In genomic region chr20:32743237-32744112, GRCh38 we compare ENCODE assay signal across 8 cellular contexts. TPM values are rescaled to one million over a fixed set of nuclear protein-coding genes. Genes with fewer than 3 reads are reported as not detected.
DNase-seq lines count a peak whose midpoint lies in the region; ATAC-seq and TF ChIP-seq lines count a peak whose summit lies in the region.

COMMD7 (minus strand) TSS chr20:32743467; CDS start chr20:32743391, 76 bp downstream.

- H3K36me3 Mint-ChIP-seq in IgD-negative memory B cell: peaks cover 2% of the 10 kb centered on the region

- H3K4me3 ChIP-seq in left ventricle myocardium inferior (peak within 1 kb of the TSS; percentile 82), psoas muscle (peak within 1 kb of the TSS; percentile 84), aorta (ENCODE audit: low read length in 2 of 2) (peak within 1 kb of the TSS; percentile 60 to 62)

- peaks cover 22% of the 10 kb centered on the region for H3K4me1 ChIP-seq in left ventricle myocardium inferior
- peaks cover 13% of the 10 kb centered on the region for H3K4me1 ChIP-seq in psoas muscle
- no peaks in the 10 kb centered on the region for H3K4me1 ChIP-seq in aorta (ENCODE audit: control insufficient read depth in 1 of 2, insufficient read depth in 2 of 2, low read length in 2 of 2)

- H3K27me3 Mint-ChIP-seq in IgD-negative memory B cell: no peaks in the 10 kb centered on the region

- 2% methylated on average over 49 to 63 of the region's 64 CpGs for WGBS in adipose tissue, 3 donors
- WGBS in psoas muscle, 3 donors: 1 to 2% (median 1%) methylated on average over 34 to 64 of the region's 64 CpGs
- WGBS in aorta, 2 donors: 1% methylated on average over 52 to 64 of the region's 64 CpGs

- H3K36me3 ChIP-seq in left ventricle myocardium inferior (no peaks in the 10 kb centered on the region), psoas muscle (ENCODE audit: insufficient read depth in 1 of 2, low read depth in 1 of 2) (no peaks in the 10 kb centered on the region), aorta (ENCODE audit: control insufficient read depth in 1 of 2, insufficient read depth in 2 of 2, low read length in 1 of 2) (no peaks in the 10 kb centered on the region)

- H3K27ac ChIP-seq in adipose tissue (ENCODE audit: low read depth, low read length) (peak within 1 kb of the TSS; percentile 2), left ventricle myocardium inferior (replicated peaks) (peak within 1 kb of the TSS; percentile 89), psoas muscle (peak within 1 kb of the TSS; percentile 78), aorta (ENCODE audit: low read depth in 1 of 2, low read length in 2 of 2) (peak within 1 kb of the TSS; percentile 32 to 75)

- peak within 1 kb of the TSS; percentile 54 to 98 (median 95) for H3K27ac Mint-ChIP-seq in IgD-negative memory B cell

- H3K9me3 Mint-ChIP-seq in IgD-negative memory B cell: no peaks in the 10 kb centered on the region

- peaks cover 4 to 23% (median 20%) of the 10 kb centered on the region in 3 donors for H3K4me1 Mint-ChIP-seq in IgD-negative memory B cell

- no peak for TF ChIP-seq CTCF in left ventricle myocardium inferior (IDR thresholded peaks at IDR 0.05; ENCODE audit: borderline replicate concordance)
- TF ChIP-seq CTCF in psoas muscle (IDR thresholded peaks at IDR 0.05): no peak

- H3K4me3 Mint-ChIP-seq in IgD-negative memory B cell: peak within 1 kb of the TSS; percentile 87 to 97 (median 93)

- DNase-seq in AG20443 (ENCODE audit: low spot score): peak; percentile 74
- peak; percentile 48 for DNase-seq in T follicular helper cell (ENCODE audit: low read depth)
- peak; percentile 66 for DNase-seq in left ventricle myocardium inferior
- DNase-seq in psoas muscle: peak; percentile 72 to 84
- DNase-seq in aorta: peak; percentile 76 to 91

- ATAC-seq in psoas muscle (peak; percentile 80 to 92 (median 86)), aorta (ENCODE audit: low FRiP score) (peak; percentile 85)

- peak; percentile 12 for TF ChIP-seq POLR2A in GM19193 (IDR thresholded peaks at IDR 0.05; ENCODE audit: extremely low read depth, insufficient read depth, insufficient read length)

- H3K9me3 ChIP-seq in left ventricle myocardium inferior (replicated peaks) (no peaks in the 10 kb centered on the region), psoas muscle (no peaks in the 10 kb centered on the region), aorta (ENCODE audit: control insufficient read depth, low read length) (no peaks in the 10 kb centered on the region)

- intact Hi-C loops in left ventricle myocardium inferior (cut with micrococcal nuclease): no loop called here
- intact Hi-C loops in psoas muscle (cut with DNase I): no loop called here
- intact Hi-C loops in aorta (cut with DNase I): no loop called here

- H3K27me3 ChIP-seq in left ventricle myocardium inferior (ENCODE audit: low read depth): no peaks in the 10 kb centered on the region
- no peaks in the 10 kb centered on the region for H3K27me3 ChIP-seq in psoas muscle (ENCODE audit: insufficient read depth in 3 of 3, low read length in 2 of 3)
- H3K27me3 ChIP-seq in aorta (ENCODE audit: control insufficient read depth in 1 of 2, insufficient read depth in 2 of 2, low read length in 1 of 2): no peaks in the 10 kb centered on the region

RNA-seq across cellular contexts. Expression of gene COMMD7, which starts in this region (rescaled TPM):
- polyA plus RNA-seq in IgD-negative memory B cell: 81.5 TPM
- 10 to 100 TPM; 30.5 to 57.9 (median 48.1) TPM for polyA plus RNA-seq in adipose tissue
- 47.2 TPM for total RNA-seq in left ventricle myocardium inferior
- total RNA-seq in psoas muscle: 10 to 100 TPM; 28.4 to 50.8 (median 43.4) TPM
- polyA plus RNA-seq in psoas muscle: 10 to 100 TPM; 15.9 to 55.4 (median 38.3) TPM
- 10 to 100 TPM; 37.5 to 39.0 TPM for total RNA-seq in aorta
- polyA plus RNA-seq in aorta: 10 to 100 TPM; 63.1 to 66.9 TPM

Comparison
In these comparisons a context has a peak if more than half of its experiments do, and no peak if none do; other contexts are left out.
1. Peak in every context shown above with its lines: DNase-seq, ATAC-seq, H3K4me3 ChIP-seq and H3K27ac ChIP-seq.
2. H3K27ac ChIP-seq: peak in every context shown above with its lines; median percentile 89 in left ventricle myocardium inferior; 78 in psoas muscle; 54 in aorta; 2 in adipose tissue.